In genomic region chr7:148304456-148304855, GRCh38 we compare ENCODE assay signal across 12 cellular contexts.
DNase-seq lines count a peak whose midpoint lies in the region; ATAC-seq and TF ChIP-seq lines count a peak whose summit lies in the region.
"Had no signal": no experiment of that assay in that cellular context is flagged by ENCODE, and none has a peak within 500 bp of the region (broad histone marks: within the 10 kb centered on the region; RNA-seq: fewer than 3 reads in every experiment).

No MANE protein-coding gene starts in this region.

- H3K36me3 ChIP-seq in GM06990 (ENCODE audit: control insufficient read depth, insufficient read depth, low read length) (no peaks in the 10 kb centered on the region), HUES48 (ENCODE audit: control insufficient read depth, insufficient read depth, low read length) (no peaks in the 10 kb centered on the region)

- H3K27ac ChIP-seq in HUES48 (ENCODE audit: low read depth, low read length) (peak overlapping the region; percentile 40), caudate nucleus (ENCODE audit: low read depth, low read length) (peak overlapping the region; percentile 2)
- H3K27ac ChIP-seq: HL-60 had no signal

- DNase-seq in GM06990 (ENCODE audit: extremely low read depth, insufficient read length), result peak; percentile 24
- no peak for DNase-seq in caudate nucleus (lab: John Stamatoyannopoulos, UW)
- no peak for DNase-seq in Kasumi-1 (lab: John Stamatoyannopoulos, UW)
- no peak for DNase-seq in stimulated activated CD4-positive, alpha-beta T cell treated with anti-CD3 and anti-CD28 coated beads, Interleukin-2, amount 100 ng/mL, for 24 hours
- no peak for DNase-seq in stimulated activated CD4-positive, alpha-beta T cell treated with anti-CD3 and anti-CD28 coated beads, Interleukin-4, amount 100 ng/mL, for 24 hours
- no peak for DNase-seq in NCI-H2029 (lab: John Stamatoyannopoulos, UW)
- DNase-seq: NCI-H446 treated with DMSO at 0.1 percent for 48 hours; stimulated activated naive CD4-positive, alpha-beta T cell; T-helper 9 cell had no signal

- H3K27me3 ChIP-seq in GM06990 (replicated peaks; ENCODE audit: control insufficient read depth, insufficient read depth, low read length) (no peaks in the 10 kb centered on the region), HUES48 (ENCODE audit: control insufficient read depth, insufficient read depth, low read length) (no peaks in the 10 kb centered on the region)

- no peaks in the 10 kb centered on the region for H3K9me3 ChIP-seq in HUES48 (ENCODE audit: control insufficient read depth, insufficient read depth, low read length)

- peak; percentile 52 for ATAC-seq in GM21423 (IDR thresholded peaks at IDR 0.05; ENCODE audit: unreplicated experiment)

- TF ChIP-seq CTCF in GM06990 (IDR thresholded peaks at IDR 0.05; ENCODE audit: insufficient read depth, low read length, poor library complexity, severe bottlenecking), result no peak

- peaks cover 26% of the 10 kb centered on the region for H3K4me1 ChIP-seq in HUES48 (ENCODE audit: control insufficient read depth, insufficient read depth, low read length)

- no peak overlapping the region for H3K4me3 ChIP-seq in GM06990 (replicated peaks; ENCODE audit: low read depth, low read length)
- no peak overlapping the region for H3K4me3 ChIP-seq in HUES48 (ENCODE audit: low read depth, low read length)

- no peak overlapping the region for H3K9ac ChIP-seq in HUES48 (ENCODE audit: low read depth, low read length)
